Comparison of ENCODE assay signal across 13 cellular contexts in the genomic region with DNA sequence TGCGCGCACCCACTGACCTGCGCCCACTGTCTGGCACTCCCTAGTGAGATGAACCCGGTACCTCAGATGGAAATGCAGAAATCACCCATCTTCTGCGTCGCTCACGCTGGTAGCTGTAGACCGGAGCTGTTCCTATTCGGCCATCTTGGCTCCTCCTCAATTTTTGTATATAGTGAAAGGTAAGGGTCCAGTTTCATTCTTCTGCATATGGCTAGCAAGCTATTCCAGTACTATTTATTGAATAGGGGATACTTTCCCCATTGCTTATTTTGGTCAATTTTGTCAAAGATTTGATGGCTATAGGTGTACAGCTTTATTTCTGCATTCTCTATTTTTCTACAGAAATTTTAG. TPM values are rescaled to one million over a fixed set of nuclear protein-coding genes. Genes with fewer than 3 reads are reported as not detected.
A peak's percentile ranks its signal among the peaks of the same experiment; 100 is the strongest.
DNase-seq lines count a peak whose midpoint lies in the region; ATAC-seq, FAIRE-seq and TF ChIP-seq lines count a peak whose summit lies in the region.
"Not testable (repeated sequence)": the region's sequence is repeated elsewhere in the genome, so short reads cannot be mapped to it uniquely, and the experiment has no call there.
"Had no signal": no experiment of that assay in that cellular context is flagged by ENCODE, and none has a peak within 500 bp of the region (broad histone marks: within the 10 kb centered on the region; RNA-seq: fewer than 3 reads in every experiment).

No MANE protein-coding gene starts in this region.

- not testable (repeated sequence) for H4K20me1 ChIP-seq in keratinocyte (ENCODE audit: control insufficient read depth, extremely low read depth, insufficient read depth, low read length)

- not testable (repeated sequence) for H3K9ac ChIP-seq in keratinocyte (ENCODE audit: control insufficient read depth, extremely low read depth, insufficient read depth, low read length)

- H2AFZ ChIP-seq in keratinocyte (ENCODE audit: control insufficient read depth, low read length) = peak overlapping the region; percentile 36

- H3K27ac Mint-ChIP-seq in CD4-positive, CD25-positive, alpha-beta regulatory T cell; activated naive CD4-positive, alpha-beta T cell treated with anti-CD3 and anti-CD28 coated beads for 36 hours; osteocyte (ENCODE audit: unreplicated experiment): not testable (repeated sequence)
- H3K27ac Mint-ChIP-seq in effector memory CD8-positive, alpha-beta T cell = peak overlapping the region in 1 of 2 donors; percentile 32
- H3K27ac Mint-ChIP-seq in type B pancreatic cell = peak overlapping the region; percentile 82

- ATAC-seq in CD4-positive, CD25-positive, alpha-beta regulatory T cell (ENCODE audit: low read depth in 2 of 2); Panc1; effector memory CD8-positive, alpha-beta T cell (replicated peaks): not testable (repeated sequence)

- not testable (repeated sequence) for H3K4me2 ChIP-seq in keratinocyte (ENCODE audit: control insufficient read depth, extremely low read depth, insufficient read depth, low read depth, low read length)

- not testable (repeated sequence) for FAIRE-seq in keratinocyte (lab: Jason Lieb, UNC)

- not testable (repeated sequence) for H3K4me1 Mint-ChIP-seq in CD4-positive, CD25-positive, alpha-beta regulatory T cell; activated naive CD4-positive, alpha-beta T cell treated with anti-CD3 and anti-CD28 coated beads for 36 hours (ENCODE audit: low read depth); effector memory CD8-positive, alpha-beta T cell (ENCODE audit: low read depth in 2 of 2); osteocyte (ENCODE audit: unreplicated experiment); type B pancreatic cell (ENCODE audit: unreplicated experiment)

- not testable (repeated sequence) for DNase-seq in CD4-positive, CD25-positive, alpha-beta regulatory T cell; Jurkat, Clone E6-1 (ENCODE audit: low read depth, low spot score); Panc1 (ENCODE audit: low read depth, low spot score); activated naive CD4-positive, alpha-beta T cell treated with anti-CD3 and anti-CD28 coated beads for 36 hours; effector memory CD8-positive, alpha-beta T cell; keratinocyte (ENCODE audit: low read depth, low spot score); osteocyte (ENCODE audit: extremely low spot score, unreplicated experiment); type B pancreatic cell (ENCODE audit: extremely low spot score, unreplicated experiment)

- POLR2A ChIA-PET in Panc1 (lab: Charles Lee) = not testable (repeated sequence)

- in situ Hi-C loops in Panc1 (cut with HindIII; ENCODE audit: low pct_unique_long_range_greater_than_20kb, low sequenced_read_pairs) = not testable (repeated sequence)

- H3K36me3 Mint-ChIP-seq in CD4-positive, CD25-positive, alpha-beta regulatory T cell; activated naive CD4-positive, alpha-beta T cell treated with anti-CD3 and anti-CD28 coated beads for 36 hours (ENCODE audit: low read depth); effector memory CD8-positive, alpha-beta T cell (ENCODE audit: insufficient read depth); osteocyte (ENCODE audit: unreplicated experiment); type B pancreatic cell: not testable (repeated sequence)

- H3K27ac ChIP-seq in CD4-positive, CD25-positive, alpha-beta regulatory T cell (ENCODE audit: insufficient read depth, low read length, poor library complexity, severe bottlenecking); Panc1 (ENCODE audit: low read length); keratinocyte (ENCODE audit: control insufficient read depth, insufficient read depth, low read length): not testable (repeated sequence)

- H3K27me3 ChIP-seq in CD4-positive, CD25-positive, alpha-beta regulatory T cell (ENCODE audit: control insufficient read depth, insufficient read depth, low read length); Panc1 (ENCODE audit: control insufficient read depth, insufficient read depth, low read length); keratinocyte (ENCODE audit: control insufficient read depth, extremely low read depth, insufficient read depth, low read length): not testable (repeated sequence)

- not testable (repeated sequence) for H3K4me1 ChIP-seq in CD4-positive, CD25-positive, alpha-beta regulatory T cell (ENCODE audit: control insufficient read depth, insufficient read depth, low read length, poor library complexity, severe bottlenecking); Panc1 (ENCODE audit: control insufficient read depth, insufficient read depth, low read length); keratinocyte (ENCODE audit: control insufficient read depth, extremely low read depth, insufficient read depth, low read length)

- not testable (repeated sequence) for H3K79me2 ChIP-seq in keratinocyte (ENCODE audit: control insufficient read depth, insufficient read depth, low read length)

- not testable (repeated sequence) for BruUV-seq in Panc1 (replicated peaks; lab: Mats Ljungman, UMichigan)

- not testable (repeated sequence) for H3K9me3 ChIP-seq in CD4-positive, CD25-positive, alpha-beta regulatory T cell (ENCODE audit: control insufficient read depth in 2 of 2, low read length in 2 of 2); Panc1 (ENCODE audit: control insufficient read depth, insufficient read depth, low read depth, low read length); keratinocyte (ENCODE audit: control insufficient read depth, low read depth, low read length)

- intact Hi-C loops in Panc1 (cut with micrococcal nuclease; ENCODE audit: unreplicated experiment); activated naive CD4-positive, alpha-beta T cell treated with anti-CD3 and anti-CD28 coated beads for 36 hours (cut with micrococcal nuclease): not testable (repeated sequence)

- peak overlapping the region in 1 of 4 donors; percentile 79 for H3K4me3 Mint-ChIP-seq in CD4-positive, CD25-positive, alpha-beta regulatory T cell
- peak overlapping the region; percentile 62 for H3K4me3 Mint-ChIP-seq in activated naive CD4-positive, alpha-beta T cell treated with anti-CD3 and anti-CD28 coated beads for 36 hours
- peak overlapping the region; percentile 43 to 51 for H3K4me3 Mint-ChIP-seq in effector memory CD8-positive, alpha-beta T cell
- H3K4me3 Mint-ChIP-seq in osteocyte (ENCODE audit: unreplicated experiment) (peak overlapping the region; percentile 54), type B pancreatic cell (peak overlapping the region; percentile 81)

- dilution Hi-C loops in keratinocyte (cut with MboI; ENCODE audit: extremely low pct_ligation_motif_present, low sequenced_read_pairs) = not testable (repeated sequence)

- not testable (repeated sequence) for H3K9me1 ChIP-seq in keratinocyte (ENCODE audit: control insufficient read depth, extremely low read depth, insufficient read depth, low read length)

- CTCF ChIA-PET in Panc1 (lab: Charles Lee) = not testable (repeated sequence)
- CTCF ChIA-PET in activated naive CD4-positive, alpha-beta T cell treated with anti-CD3 and anti-CD28 coated beads for 36 hours (lab: Charles Lee) = interaction anchor here (0.6 kb wide), 1 partner anchor 205 kb away, joined by 3 read pairs; no protein-coding TSS in a partner anchor

- peaks cover 39% of the 10 kb centered on the region for H3K27me3 Mint-ChIP-seq in CD4-positive, CD25-positive, alpha-beta regulatory T cell
- H3K27me3 Mint-ChIP-seq in activated naive CD4-positive, alpha-beta T cell treated with anti-CD3 and anti-CD28 coated beads for 36 hours (ENCODE audit: low read depth); type B pancreatic cell: not testable (repeated sequence)
- peaks cover 36 to 45% of the 10 kb centered on the region in 2 donors for H3K27me3 Mint-ChIP-seq in effector memory CD8-positive, alpha-beta T cell
- peaks cover 26% of the 10 kb centered on the region for H3K27me3 Mint-ChIP-seq in osteocyte (ENCODE audit: unreplicated experiment)

- not testable (repeated sequence) for TF ChIP-seq CTCF in Panc1 (IDR thresholded peaks at IDR 0.05); keratinocyte (optimal IDR thresholded peaks at IDR 0.05 in 1 of 3, IDR thresholded peaks at IDR 0.05 in 1 of 3, conservative IDR thresholded peaks at IDR 0.05 in 1 of 3; ENCODE audit: extremely low read depth in 1 of 3, insufficient read depth in 2 of 3, low read length in 3 of 3); osteocyte (IDR thresholded peaks at IDR 0.05); type B pancreatic cell (conservative IDR thresholded peaks at IDR 0.05)

- H3K36me3 ChIP-seq in CD4-positive, CD25-positive, alpha-beta regulatory T cell (ENCODE audit: control insufficient read depth, insufficient read depth, low read length); Panc1 (ENCODE audit: control insufficient read depth, insufficient read depth, low read length); keratinocyte (ENCODE audit: control insufficient read depth in 2 of 2, extremely low read depth in 1 of 2, insufficient read depth in 2 of 2, low read length in 2 of 2): not testable (repeated sequence)

- H3K9me3 Mint-ChIP-seq in CD4-positive, CD25-positive, alpha-beta regulatory T cell = peaks cover 0 to 12% (median 5%) of the 10 kb centered on the region in 7 donors
- peaks cover 15% of the 10 kb centered on the region for H3K9me3 Mint-ChIP-seq in activated naive CD4-positive, alpha-beta T cell treated with anti-CD3 and anti-CD28 coated beads for 36 hours
- H3K9me3 Mint-ChIP-seq in effector memory CD8-positive, alpha-beta T cell; osteocyte (ENCODE audit: unreplicated experiment): not testable (repeated sequence)
- H3K9me3 Mint-ChIP-seq in type B pancreatic cell = peaks cover 11% of the 10 kb centered on the region

- peak overlapping the region; percentile 44 for H3K4me3 ChIP-seq in CD4-positive, CD25-positive, alpha-beta regulatory T cell (ENCODE audit: low read depth, low read length)
- H3K4me3 ChIP-seq in Jurkat, Clone E6-1 (ENCODE audit: low read length) = peak overlapping the region; percentile 50
- H3K4me3 ChIP-seq in Panc1 (ENCODE audit: low read depth in 2 of 2, low read length in 2 of 2) (peak overlapping the region; percentile 18 to 20; a peak in 2 of 4 replicates), keratinocyte (ENCODE audit: control insufficient read depth in 2 of 3, extremely low read depth in 1 of 3, insufficient read depth in 2 of 3, low read depth in 1 of 3, low read length in 3 of 3) (peak overlapping the region in 1 of 3 experiments; percentile 40)

RNA-seq across cellular contexts. Expression of a gene that starts 36.5 kb away (rescaled TPM):
- not detected for total RNA-seq in CD4-positive, CD25-positive, alpha-beta regulatory T cell
- polyA plus RNA-seq in CD4-positive, CD25-positive, alpha-beta regulatory T cell = not detected
- polyA plus RNA-seq in Jurkat, Clone E6-1 (2012; ENCODE audit: insufficient read depth, insufficient read length) = not detected
- total RNA-seq in Panc1 (2021; ENCODE audit: unreplicated experiment) (not detected), osteocyte (not detected in 2 replicates), type B pancreatic cell (ENCODE audit: low replicate concordance) (0.10 and 0.41 TPM in 2 replicates)
- polyA plus RNA-seq in Panc1 (2012; ENCODE audit: insufficient read length) = not detected
- total RNA-seq in activated naive CD4-positive, alpha-beta T cell treated with anti-CD3 and anti-CD28 coated beads for 36 hours = not detected
- 0.01 TPM in 1 of 3 replicates, not detected in the others for polyA plus RNA-seq in keratinocyte
- polyA plus RNA-seq in keratinocyte (2011; ENCODE audit: low read depth) = not detected
- polyA plus RNA-seq in keratinocyte (2011; cell fraction: cytosol; rRNA removed) = not detected in 2 replicates
- polyA plus RNA-seq in keratinocyte (2011; cell fraction: nucleus; rRNA removed) = 0.05 and 0.08 TPM in 2 replicates
- 0.06 TPM in 1 of 2 replicates, not detected in the other for polyA plus RNA-seq in keratinocyte (2012; ENCODE audit: low replicate concordance)
- not detected in 3 replicates for polyA minus RNA-seq in keratinocyte
- not detected for polyA minus RNA-seq in keratinocyte (2011; cell fraction: cytosol; rRNA and poly(A)+ RNA removed)
- polyA minus RNA-seq in keratinocyte (2011; cell fraction: nucleus; rRNA and poly(A)+ RNA removed) = 0.16 TPM in 1 of 2 replicates, not detected in the other
- total RNA-seq: activated CD4-positive, alpha-beta T cell treated with anti-CD3 and anti-CD28 coated beads, Interleukin-2, amount 10 ng/mL, durations not matched to agents 24 days and 14 days; endothelial cell of umbilical vein; H4; right cardiac atrium; Right ventricle myocardium superior had no signal
- polyA plus RNA-seq: endothelial cell of umbilical vein had no signal

RNA-seq across cellular contexts. Expression of a gene that starts 54.7 kb away (rescaled TPM):
- total RNA-seq in CD4-positive, CD25-positive, alpha-beta regulatory T cell = 142 TPM
- polyA plus RNA-seq in CD4-positive, CD25-positive, alpha-beta regulatory T cell = 100 to 1,000 TPM in 3 of 4 donors, 10 to 100 TPM in 1; 97.8 to 148 (median 124) TPM
- 21.3 TPM for polyA plus RNA-seq in Jurkat, Clone E6-1 (2012; ENCODE audit: insufficient read depth, insufficient read length)
- total RNA-seq in Panc1 (2021; ENCODE audit: unreplicated experiment) = 0.49 TPM
- not detected for polyA plus RNA-seq in Panc1 (2012; ENCODE audit: insufficient read length)
- 10 to 100 TPM; 43.0 to 46.7 TPM for total RNA-seq in activated naive CD4-positive, alpha-beta T cell treated with anti-CD3 and anti-CD28 coated beads for 36 hours
- 15.9 to 28.6 TPM (median 25.3 TPM) in 3 replicates for polyA plus RNA-seq in keratinocyte
- 4.2 TPM for polyA plus RNA-seq in keratinocyte (2011; ENCODE audit: low read depth)
- 15.0 and 18.9 TPM in 2 replicates for polyA plus RNA-seq in keratinocyte (2011; cell fraction: cytosol; rRNA removed)
- polyA plus RNA-seq in keratinocyte (2011; cell fraction: nucleus; rRNA removed) = 29.7 and 33.2 TPM in 2 replicates
- 4.4 and 19.4 TPM in 2 replicates for polyA plus RNA-seq in keratinocyte (2012; ENCODE audit: low replicate concordance)
- 15.2 to 21.8 TPM (median 18.5 TPM) in 3 replicates for polyA minus RNA-seq in keratinocyte
- 8.6 TPM for polyA minus RNA-seq in keratinocyte (2011; cell fraction: cytosol; rRNA and poly(A)+ RNA removed)
- 9.9 and 15.5 TPM in 2 replicates for polyA minus RNA-seq in keratinocyte (2011; cell fraction: nucleus; rRNA and poly(A)+ RNA removed)
- 0.42 and 0.43 TPM in 2 replicates for total RNA-seq in osteocyte
- total RNA-seq in type B pancreatic cell (ENCODE audit: low replicate concordance) = 1.1 and 2.4 TPM in 2 replicates

Comparison
In these comparisons a context has a peak if more than half of its experiments do, and no peak if none do; other contexts are left out.
1. RNA of a gene that starts 54.7 kb away (total RNA-seq): 142 TPM in CD4-positive, CD25-positive, alpha-beta regulatory T cell (single experiment) and 43.0 to 46.7 TPM in activated naive CD4-positive, alpha-beta T cell treated with anti-CD3 and anti-CD28 coated beads for 36 hours; 1.1 to 2.4 TPM in type B pancreatic cell, 0.49 TPM in Panc1 (single experiment) and 0.42 to 0.43 TPM in osteocyte; every median in the first group is over 10 times any median in the second.